In the genomic region with DNA sequence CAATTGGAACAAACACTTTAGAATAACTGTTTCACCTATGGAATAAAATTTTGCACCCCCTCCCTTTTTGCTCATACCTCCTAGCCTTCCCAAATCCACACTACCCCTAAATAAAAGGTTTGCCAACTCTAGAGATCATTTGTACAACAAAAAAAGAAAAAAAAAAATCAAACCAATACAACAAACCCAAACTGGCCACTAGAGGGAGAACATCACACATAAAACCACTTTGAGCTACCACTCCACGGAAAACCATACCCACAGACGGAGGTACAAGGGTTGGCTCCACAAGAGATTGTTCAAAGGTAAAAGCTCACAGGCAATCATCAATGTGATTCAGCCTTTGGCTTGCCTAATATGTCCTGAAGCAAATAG, we compare ENCODE assay signal across 8 cellular contexts. TPM values are rescaled to one million over a fixed set of nuclear protein-coding genes. Genes with fewer than 3 reads are reported as not detected.
A peak's percentile ranks its signal among the peaks of the same experiment; 100 is the strongest.
DNase-seq lines count a peak whose midpoint lies in the region; ATAC-seq and TF ChIP-seq lines count a peak whose summit lies in the region.

No MANE protein-coding gene starts in this region.

- H3K27ac ChIP-seq in breast epithelium: peak overlapping the region; percentile 4 to 69

- no peak for TF ChIP-seq POLR2A in breast epithelium (IDR thresholded peaks at IDR 0.05)

- intact Hi-C loops in breast epithelium (cut with DNase I; ENCODE audit: low total_unique reads): loop anchor here (5.0 kb wide), 1 partner anchor 282 kb away; no protein-coding TSS in a partner anchor

- DNase-seq in stimulated activated CD4-positive, alpha-beta T cell treated with anti-CD3 and anti-CD28 coated beads, Interleukin-12 subunit alpha, Interleukin-12 subunit beta, amount 100 ng/mL, for 24 hours (ENCODE audit: low read depth in 2 of 2): peak; percentile 7 to 22
- DNase-seq in stimulated activated CD4-positive, alpha-beta T cell treated with anti-CD3 and anti-CD28 coated beads, Interleukin-4, amount 100 ng/mL, for 1 hour: no peak
- DNase-seq in NCI-H1105 treated with DMSO at 0.1 percent for 48 hours (lab: John Stamatoyannopoulos, UW): peak; percentile 58
- peak; percentile 3 for DNase-seq in T-helper 22 cell (ENCODE audit: low read depth)
- DNase-seq in breast epithelium (ENCODE audit: low spot score in 2 of 2): no peak
- peak; percentile 58 for DNase-seq in kidney tubule cell (ENCODE audit: low spot score)
- peak; percentile 33 to 43 for DNase-seq in stimulated activated CD4-positive, alpha-beta T cell treated with anti-CD3 and anti-CD28 coated beads, Interleukin-2, amount 100 ng/mL, for 48 hours

- TF ChIP-seq CTCF in breast epithelium (IDR thresholded peaks at IDR 0.05): peak; percentile 63 to 85 (median 74)

- H3K36me3 ChIP-seq in breast epithelium: no peaks in the 10 kb centered on the region

- H3K27me3 ChIP-seq in breast epithelium: no peaks in the 10 kb centered on the region

- peak overlapping the region; percentile 32 to 39 (median 38) for H3K4me3 ChIP-seq in breast epithelium

- no peaks in the 10 kb centered on the region for H3K4me1 ChIP-seq in breast epithelium

- H3K9me3 ChIP-seq in breast epithelium: no peaks in the 10 kb centered on the region

- ATAC-seq in HG02763 (IDR thresholded peaks at IDR 0.05; ENCODE audit: unreplicated experiment): peak; percentile 85

RNA-seq across cellular contexts. Expression of gene SETMAR, which starts 47.6 kb away (rescaled TPM):
- total RNA-seq in breast epithelium: 10 to 100 TPM; 35.1 to 58.7 (median 46.7) TPM

Comparison
In these comparisons a context has a peak if more than half of its experiments do, and no peak if none do; other contexts are left out.
1. DNase-seq: peak in stimulated activated CD4-positive, alpha-beta T cell treated with anti-CD3 and anti-CD28 coated beads, Interleukin-12 subunit alpha, Interleukin-12 subunit beta, amount 100 ng/mL, for 24 hours (2 of 2), NCI-H1105 treated with DMSO at 0.1 percent for 48 hours (single experiment), T-helper 22 cell (single experiment), kidney tubule cell (single experiment) and stimulated activated CD4-positive, alpha-beta T cell treated with anti-CD3 and anti-CD28 coated beads, Interleukin-2, amount 100 ng/mL, for 48 hours (2 of 2); none in stimulated activated CD4-positive, alpha-beta T cell treated with anti-CD3 and anti-CD28 coated beads, Interleukin-4, amount 100 ng/mL, for 1 hour (single experiment) and breast epithelium (0 of 2).